Comparison of ENCODE assay signal across 9 cellular contexts in the genomic region with DNA sequence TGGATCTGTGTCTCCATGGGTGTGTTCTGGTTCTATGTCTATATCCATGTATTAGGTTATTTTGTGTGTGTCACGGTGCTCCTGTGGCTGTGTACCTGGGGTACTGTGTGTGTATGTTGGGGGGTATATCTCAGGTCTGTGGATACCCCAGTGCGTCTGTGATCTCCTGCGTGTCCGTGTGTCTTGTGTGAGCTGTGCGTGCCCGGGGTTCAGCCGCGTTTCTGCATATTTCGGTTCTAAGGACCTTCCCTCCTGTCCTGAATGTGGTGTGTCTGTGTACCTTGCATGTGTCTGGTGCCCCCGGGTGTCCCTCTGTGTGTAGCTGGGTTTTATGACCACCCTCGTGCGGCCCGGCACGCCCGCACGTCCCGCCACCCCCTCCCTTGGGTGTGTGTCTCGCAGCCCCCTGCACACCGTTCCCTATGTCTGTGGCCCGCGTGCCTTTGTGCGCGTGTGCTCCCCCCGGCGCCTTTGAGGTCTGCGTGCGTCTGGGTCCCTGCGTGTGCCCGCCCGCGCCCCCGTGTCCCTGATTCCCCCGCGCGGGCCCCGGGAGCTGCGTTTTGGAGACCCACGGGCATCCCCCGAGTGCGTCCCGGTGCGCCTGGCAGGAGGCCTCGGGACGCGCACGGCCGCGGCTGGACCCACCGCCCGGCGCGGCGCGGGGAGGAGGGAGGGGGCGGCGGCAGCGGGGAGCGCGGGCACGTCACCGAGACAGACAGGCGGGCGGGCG. TPM values are rescaled to one million over a fixed set of nuclear protein-coding genes. Genes with fewer than 3 reads are reported as not detected.
DNase-seq lines count a peak whose midpoint lies in the region; ATAC-seq and TF ChIP-seq lines count a peak whose summit lies in the region.
"Had no signal": no experiment of that assay in that cellular context is flagged by ENCODE, and none has a peak within 500 bp of the region (broad histone marks: within the 10 kb centered on the region; RNA-seq: fewer than 3 reads in every experiment).

No MANE protein-coding gene starts in this region.

- no peak for DNase-seq in mammary epithelial cell
- DNase-seq in neuronal stem cell (ENCODE audit: low spot score), result no peak
- DNase-seq in NK-92 (lab: John Stamatoyannopoulos, UW; ENCODE audit: unreplicated experiment), result no peak

- H2BK12ac ChIP-seq in neuronal stem cell (ENCODE audit: low read length), result peak overlapping the region; percentile 73

- H3K4me2 ChIP-seq in BLaER1, result peak overlapping the region; percentile 71
- peak overlapping the region; percentile 39 for H3K4me2 ChIP-seq in mammary epithelial cell (ENCODE audit: insufficient read depth, low read depth, low read length)
- peak overlapping the region; percentile 33 for H3K4me2 ChIP-seq in neuronal stem cell (ENCODE audit: insufficient read depth, low read length, poor library complexity, severe bottlenecking)

- CTCF ChIA-PET in HEK293 (lab: Yijun Ruan, JAX), result interaction anchor here (0.5 to 3.9 kb wide), 5 partner anchors 12 to 211 kb away, joined by 3 to 45 read pairs (median 25); partner anchors contain the start of genes C19orf53 and IL27RA
- CTCF ChIA-PET in mammary epithelial cell (lab: Charles Lee; ENCODE audit: low non-redundant PET), result no interaction called here

- H3K27ac ChIP-seq in BLaER1 (no peak overlapping the region), HEK293 (ENCODE audit: extremely low read depth, low read depth, low read length) (peak overlapping the region; percentile 32; the same call in 1 of the 2 replicates), mammary epithelial cell (ENCODE audit: insufficient read depth, low read depth, low read length) (no peak overlapping the region), neuronal stem cell (replicated peaks; ENCODE audit: low read length) (no peak overlapping the region)

- H2AFZ ChIP-seq in mammary epithelial cell (ENCODE audit: low read depth, low read length), result no peak overlapping the region
- H2AFZ ChIP-seq in neuronal stem cell (ENCODE audit: low read length), result peak overlapping the region; percentile 77

- dilution Hi-C loops in mammary epithelial cell (cut with HindIII; ENCODE audit: low sequenced_read_pairs), result no loop called here

- H2BK120ac ChIP-seq in neuronal stem cell (ENCODE audit: low read depth, low read length), result no peak overlapping the region

- ATAC-seq in GM21825 (IDR thresholded peaks at IDR 0.05; ENCODE audit: unreplicated experiment) (no peak), HG02870 (IDR thresholded peaks at IDR 0.05; ENCODE audit: unreplicated experiment) (no peak), HG03139 (IDR thresholded peaks at IDR 0.05; ENCODE audit: unreplicated experiment) (no peak)

- H3K36me3 ChIP-seq in BLaER1 (no peaks in the 10 kb centered on the region), HEK293 (ENCODE audit: control insufficient read depth in 2 of 2, insufficient read depth in 1 of 2, low read length in 2 of 2) (no peaks in the 10 kb centered on the region; a peak in 1 of 3 replicates), mammary epithelial cell (ENCODE audit: insufficient read depth, low read length) (no peaks in the 10 kb centered on the region), neuronal stem cell (replicated peaks in 1 of 2; ENCODE audit: control insufficient read depth in 2 of 2, insufficient read depth in 2 of 2, low read length in 2 of 2) (no peaks in the 10 kb centered on the region)

- no TSS peak for BruUV-seq in mammary epithelial cell (replicated peaks; lab: Mats Ljungman, UMichigan)

- no peaks in the 10 kb centered on the region for H3K9me3 ChIP-seq in BLaER1
- no peaks in the 10 kb centered on the region for H3K9me3 ChIP-seq in HEK293 (ENCODE audit: control insufficient read depth, insufficient read depth, low read depth, low read length)
- H3K9me3 ChIP-seq in mammary epithelial cell (replicated peaks; ENCODE audit: insufficient read depth, low read length), result no peaks in the 10 kb centered on the region
- peaks cover 0 to 4% of the 10 kb centered on the region in 2 donors for H3K9me3 ChIP-seq in neuronal stem cell (replicated peaks in 1 of 2; ENCODE audit: control insufficient read depth in 2 of 2, insufficient read depth in 1 of 2, low read depth in 1 of 2, low read length in 2 of 2)

- H3K18ac ChIP-seq in neuronal stem cell (ENCODE audit: low read length), result peak overlapping the region; percentile 93

- H3K4me1 ChIP-seq in BLaER1 (peaks cover 42% of the 10 kb centered on the region), HEK293 (ENCODE audit: control insufficient read depth, insufficient read depth, low read length) (no peaks in the 10 kb centered on the region; the same call in 1 of the 2 replicates), mammary epithelial cell (ENCODE audit: insufficient read depth, low read length) (peaks cover 14% of the 10 kb centered on the region), neuronal stem cell (ENCODE audit: control insufficient read depth in 2 of 2, insufficient read depth in 1 of 2, low read depth in 1 of 2, low read length in 2 of 2) (peaks cover 12 to 13% of the 10 kb centered on the region in 2 donors)

- peak overlapping the region; percentile 87 for H2BK5ac ChIP-seq in neuronal stem cell (ENCODE audit: low read length)

- TF ChIP-seq CTCF in HEK293 (tag by site-specific recombination; IDR thresholded peaks at IDR 0.05) (no peak; the same call in 1 of the 2 replicates), mammary epithelial cell (conservative IDR thresholded peaks at IDR 0.05 in 1 of 2, IDR thresholded peaks at IDR 0.05 in 1 of 2; ENCODE audit: extremely low read depth in 1 of 2, insufficient read depth in 1 of 2, low read depth in 1 of 2, low read length in 2 of 2) (no peak)

- H2AK5ac ChIP-seq in neuronal stem cell (ENCODE audit: low read depth, low read length), result peak overlapping the region; percentile 10

- H3K4ac ChIP-seq in neuronal stem cell (ENCODE audit: low read length), result peak overlapping the region; percentile 93

- in situ Hi-C loops in mammary epithelial cell (cut with MboI; ENCODE audit: low sequenced_read_pairs in 2 of 2), result loop anchor here (5.0 to 25.0 kb wide), 3 partner anchors 77 to 252 kb away; no protein-coding TSS in a partner anchor

- H2BK15ac ChIP-seq in neuronal stem cell (ENCODE audit: low read length), result peak overlapping the region; percentile 19

- intact Hi-C loops in mammary epithelial cell (cut with micrococcal nuclease), result no loop called here

- peak overlapping the region; percentile 63 for H3K14ac ChIP-seq in neuronal stem cell (ENCODE audit: low read length)

- H3K23ac ChIP-seq in neuronal stem cell (ENCODE audit: low read depth, low read length, poor library complexity), result peak overlapping the region; percentile 99

- H4K8ac ChIP-seq in neuronal stem cell (ENCODE audit: low read depth, low read length), result no peak overlapping the region

- H4K20me1 ChIP-seq in BLaER1, result no peaks in the 10 kb centered on the region
- no peaks in the 10 kb centered on the region for H4K20me1 ChIP-seq in mammary epithelial cell (ENCODE audit: insufficient read depth, low read length)

- POLR2A ChIA-PET in HEK293 (lab: Yijun Ruan, JAX), result interaction anchor here (0.6 to 1.3 kb wide), 2 partner anchors 10 to 18 kb away, joined by 3 read pairs; no protein-coding TSS in a partner anchor

- H3K27me3 ChIP-seq in BLaER1 (peaks cover 63% of the 10 kb centered on the region), mammary epithelial cell (ENCODE audit: insufficient read depth, low read length) (peaks cover 2% of the 10 kb centered on the region), neuronal stem cell (ENCODE audit: control insufficient read depth in 3 of 3, insufficient read depth in 3 of 3, low read depth in 1 of 3, low read length in 3 of 3) (peaks cover 8 to 45% (median 43%) of the 10 kb centered on the region in 3 experiments)

- WGBS in mammary epithelial cell (ENCODE audit: low coverage, missing lambda C conversion rate), result 52% methylated on average over 20 of the region's 64 CpGs
- WGBS in neuronal stem cell (ENCODE audit: extremely low coverage in 2 of 2, insufficient read length in 2 of 2, insufficient replicate concordance in 1 of 2), 2 donors, result no CpG with 5 or more reads among the region's 64 CpGs

- H4K91ac ChIP-seq in neuronal stem cell (ENCODE audit: low read depth, low read length, poor library complexity), result no peak overlapping the region

- H3K79me2 ChIP-seq in mammary epithelial cell (ENCODE audit: insufficient read depth, low read length), result peaks cover 3% of the 10 kb centered on the region

- peak overlapping the region; percentile 61 for H3K9ac ChIP-seq in BLaER1
- H3K9ac ChIP-seq in mammary epithelial cell (ENCODE audit: insufficient read depth, low read length), result no peak overlapping the region
- no peak overlapping the region for H3K9ac ChIP-seq in neuronal stem cell (ENCODE audit: low read depth, low read length, poor library complexity)

- H3K4me3 ChIP-seq in BLaER1 (peak overlapping the region; percentile 78), HEK293 (ENCODE audit: low read depth, low read length) (peak overlapping the region; percentile 12), mammary epithelial cell (replicated peaks in 1 of 3; ENCODE audit: insufficient read depth in 1 of 3, low read depth in 2 of 3, low read length in 3 of 3) (no peak overlapping the region), neuronal stem cell (ENCODE audit: low read length in 2 of 2) (no peak overlapping the region)

- peaks cover 4% of the 10 kb centered on the region for H3K79me1 ChIP-seq in neuronal stem cell (ENCODE audit: low read depth, low read length)

TF ChIP-seq in HEK293, 187 proteins besides CTCF, POLR2A, EP300 and RAD21 (continues in another document):
- TF ChIP-seq ZNF530 (tag by site-specific recombination; IDR thresholded peaks at IDR 0.05; ENCODE audit: low read depth) (no peak), ZFHX2 (tag by site-specific recombination; conservative IDR thresholded peaks at IDR 0.05) (peak; percentile 64), ZNF529 (tag by site-specific recombination; IDR thresholded peaks at IDR 0.05; ENCODE audit: insufficient replicate concordance) (no peak), ZBTB8A (tag by site-specific recombination; IDR thresholded peaks at IDR 0.05) (peak; percentile 84), ZEB2 (tag by site-specific recombination; IDR thresholded peaks at IDR 0.05) (0 out of 2 replicates have a peak, but pooled peaks have one; percentile 41), ZNF23 (tag by site-specific recombination; IDR thresholded peaks at IDR 0.05; ENCODE audit: borderline replicate concordance) (no peak)

RNA-seq across cellular contexts. Expression of gene NANOS3, which starts 12.3 kb away (rescaled TPM):
- under 1 TPM in 1 of 2 donors, not detected in 1; 0.73 TPM for total RNA-seq in mammary epithelial cell
- not detected for polyA plus RNA-seq in mammary epithelial cell
- not detected for polyA minus RNA-seq in mammary epithelial cell
- polyA plus RNA-seq in neuronal stem cell (2013, experiment 1 of 2), result 0.08 TPM
- not detected for polyA plus RNA-seq in neuronal stem cell (2013, experiment 2 of 2)
- total RNA-seq: LHCN-M2 had no signal

RNA-seq across cellular contexts. Expression of gene BRME1, which starts 41.2 kb away (rescaled TPM):
- total RNA-seq in mammary epithelial cell, result 1 to 10 TPM; 1.0 to 3.8 TPM
- 2.2 TPM for polyA plus RNA-seq in mammary epithelial cell
- polyA minus RNA-seq in mammary epithelial cell, result 1.0 TPM
- 1.8 TPM for polyA plus RNA-seq in neuronal stem cell (2013, experiment 1 of 2)
- 2.1 TPM for polyA plus RNA-seq in neuronal stem cell (2013, experiment 2 of 2)

RNA-seq across cellular contexts. Expression of gene CC2D1A, which starts 41.3 kb away (rescaled TPM):
- total RNA-seq in mammary epithelial cell, result 10 to 100 TPM; 31.7 to 58.8 TPM
- 21.0 TPM for polyA plus RNA-seq in mammary epithelial cell
- 16.1 TPM for polyA minus RNA-seq in mammary epithelial cell
- polyA plus RNA-seq in neuronal stem cell (2013, experiment 1 of 2), result 19.7 TPM
- polyA plus RNA-seq in neuronal stem cell (2013, experiment 2 of 2), result 18.7 TPM

Comparison
In these comparisons a context has a peak if more than half of its experiments do, and no peak if none do; other contexts are left out.
1. H3K4me3 ChIP-seq: peak in BLaER1 (single experiment) and HEK293 (single experiment); none in mammary epithelial cell (0 of 3) and neuronal stem cell (0 of 2).
2. Peak in every context shown above with its lines, with median percentiles within 50 percentile points of each other: H3K4me2 ChIP-seq.